2 cellular contexts compared by ENCODE assay signal in genomic region chr1:25782608-25783201, GRCh38.
A peak's percentile ranks its signal among the peaks of the same experiment; 100 is the strongest.
TF ChIP-seq lines count a peak whose summit lies in the region.

No MANE protein-coding gene starts in this region.

TF ChIP-seq in HEK293, 187 proteins besides CTCF, POLR2A, EP300 and RAD21 (continues in another document):
- TF ChIP-seq ZFP69B (tag by site-specific recombination; IDR thresholded peaks at IDR 0.05) (peak; percentile 77; the same call in 1 of the 2 replicates), ZNF324 (tag by site-specific recombination; IDR thresholded peaks at IDR 0.05) (0 out of 2 replicates have a peak, but pooled peaks have one; percentile 61), KLF1 (tag by site-specific recombination; IDR thresholded peaks at IDR 0.05) (no peak), KLF8 (tag by site-specific recombination; IDR thresholded peaks at IDR 0.05) (peak; percentile 63), ZNF561 (tag by site-specific recombination; IDR thresholded peaks at IDR 0.05; ENCODE audit: borderline replicate concordance) (peak; percentile 50; the same call in 1 of the 2 replicates), ZBTB20 (tag by site-specific recombination; IDR thresholded peaks at IDR 0.05) (peak; percentile 33; the same call in 1 of the 2 replicates), ZBTB10 (tag by site-specific recombination; IDR thresholded peaks at IDR 0.05) (no peak; the same call in 1 of the 2 replicates), ZNF341 (tag by site-specific recombination; IDR thresholded peaks at IDR 0.05; ENCODE audit: low read depth) (peak; percentile 30; the same call in 1 of the 2 replicates), ZNF510 (tag by site-specific recombination; IDR thresholded peaks at IDR 0.05; ENCODE audit: insufficient replicate concordance) (no peak), HIC1 (tag by site-specific recombination; IDR thresholded peaks at IDR 0.05) (peak; percentile 91), PRDM2 (tag by site-specific recombination; IDR thresholded peaks at IDR 0.05; ENCODE audit: borderline replicate concordance) (no peak), ZNF513 (tag by site-specific recombination; IDR thresholded peaks at IDR 0.05) (no peak)

TF ChIP-seq in K562, 482 proteins besides CTCF, POLR2A, EP300 and RAD21 (continues in another document):
- TF ChIP-seq HNRNPL (IDR thresholded peaks at IDR 0.05; ENCODE audit: low read depth, low read length) (no peak), THAP7 (CRISPR knock-in tag; IDR thresholded peaks at IDR 0.05) (no peak; the same call in 1 of the 2 replicates), AFF1 (IDR thresholded peaks at IDR 0.05; ENCODE audit: low read depth in 1 of 2, partially characterized antibody in 2 of 2) (no peak), CEBPG (CRISPR knock-in tag; IDR thresholded peaks at IDR 0.05) (peak; percentile 44; the same call in 1 of the 2 replicates), CEBPG (tag; conservative IDR thresholded peaks at IDR 0.05 in 1 of 2, IDR thresholded peaks at IDR 0.05 in 1 of 2) (no peak), YBX1 (IDR thresholded peaks at IDR 0.05) (no peak), TCF3 (CRISPR knock-in tag; IDR thresholded peaks at IDR 0.05) (peak; percentile 93), SUPT5H (IDR thresholded peaks at IDR 0.05) (no peak), ZNF512 (tag; IDR thresholded peaks at IDR 0.05) (no peak), FOXA1 (IDR thresholded peaks at IDR 0.05; ENCODE audit: borderline replicate concordance) (no peak), SMAD3 (CRISPR knock-in tag; conservative IDR thresholded peaks at IDR 0.05) (no peak), SREBF2 (CRISPR knock-in tag; IDR thresholded peaks at IDR 0.05) (no peak), MTF1 (CRISPR knock-in tag; IDR thresholded peaks at IDR 0.05; ENCODE audit: borderline replicate concordance) (no peak), SNRNP70 (optimal IDR thresholded peaks at IDR 0.05; ENCODE audit: low read depth, low read length) (no peak), ZNF134 (CRISPR knock-in tag; conservative IDR thresholded peaks at IDR 0.05) (no peak), E2F3 (CRISPR knock-in tag; IDR thresholded peaks at IDR 0.05) (no peak), PHF21A (IDR thresholded peaks at IDR 0.05; ENCODE audit: borderline replicate concordance, low read depth) (no peak), ZNF3 (CRISPR knock-in tag; IDR thresholded peaks at IDR 0.05) (no peak), RBFOX2 (IDR thresholded peaks at IDR 0.05; ENCODE audit: low read depth, low read length) (no peak), GATAD2A (IDR thresholded peaks at IDR 0.05) (peak; percentile 45), SIN3A (IDR thresholded peaks at IDR 0.05; ENCODE audit: borderline replicate concordance in 2 of 2, control insufficient read depth in 1 of 2, low read depth in 2 of 2, low read length in 2 of 2) (no peak), RBM25 (IDR thresholded peaks at IDR 0.05; ENCODE audit: low read depth, low read length, severe bottlenecking) (no peak), SIRT6 (IDR thresholded peaks at IDR 0.05; ENCODE audit: low read depth, low read length) (no peak), RB1 (IDR thresholded peaks at IDR 0.05; ENCODE audit: low read depth) (peak; percentile 18; the same call in 1 of the 2 replicates), CTCFL (IDR thresholded peaks at IDR 0.05; ENCODE audit: borderline replicate concordance, insufficient read depth, low read depth, low read length, poor library complexity, severe bottlenecking) (no peak), YY1 (IDR thresholded peaks at IDR 0.05; ENCODE audit: borderline replicate concordance in 1 of 3, control insufficient read depth in 1 of 3, extremely low read depth in 1 of 3, insufficient read depth in 3 of 3, insufficient read length in 1 of 3, insufficient replicate concordance in 2 of 3, low read depth in 1 of 3, low read length in 2 of 3) (peak in 1 of 3 experiments; percentile 4), DDX20 (tag; IDR thresholded peaks at IDR 0.05; ENCODE audit: low read depth) (no peak), CBFA2T2 (conservative IDR thresholded peaks at IDR 0.05) (peak; percentile 68), ZNF740 (CRISPR knock-in tag; IDR thresholded peaks at IDR 0.05) (peak; percentile 75), ZNF740 (tag; IDR thresholded peaks at IDR 0.05) (no peak), XRCC4 (IDR thresholded peaks at IDR 0.05; ENCODE audit: extremely low read depth, insufficient read depth, insufficient read length) (no peak), HINFP (tag; conservative IDR thresholded peaks at IDR 0.05; ENCODE audit: low read depth) (0 out of 2 replicates have a peak, but pooled peaks have one; percentile 29), ETS1 (conservative IDR thresholded peaks at IDR 0.05; ENCODE audit: control insufficient read depth, low read depth, low read length) (no peak; the same call in 1 of the 2 replicates), ZBTB7A (IDR thresholded peaks at IDR 0.05; ENCODE audit: borderline replicate concordance, control insufficient read depth, low read depth, low read length) (peak; percentile 53; the same call in 1 of the 2 replicates), BACH1 (tag; IDR thresholded peaks at IDR 0.05) (0 out of 2 replicates have a peak, but pooled peaks have one; percentile 57), ZFP91 (CRISPR knock-in tag; IDR thresholded peaks at IDR 0.05) (no peak), PURB (CRISPR knock-in tag; IDR thresholded peaks at IDR 0.05; ENCODE audit: low read depth) (no peak), SRSF9 (IDR thresholded peaks at IDR 0.05; ENCODE audit: borderline replicate concordance, low read depth, low read length) (no peak), ZBTB5 (IDR thresholded peaks at IDR 0.05) (no peak), LCOR (CRISPR knock-in tag; IDR thresholded peaks at IDR 0.05) (no peak), FOXJ2 (tag; IDR thresholded peaks at IDR 0.05) (no peak), SRF (CRISPR knock-in tag; IDR thresholded peaks at IDR 0.05) (no peak), CBX3 (IDR thresholded peaks at IDR 0.05; ENCODE audit: borderline replicate concordance in 1 of 2, low read length in 2 of 2) (peak in 1 of 2 experiments; percentile 80; a peak in 1 of 3 replicates)
